ENCODE assay signal across 26 cellular contexts in genomic region chr17:16870253-16871245, GRCh38.
"Had no signal": no experiment of that assay in that cellular context is flagged by ENCODE, and none has a peak within 500 bp of the region (broad histone marks: within the 10 kb centered on the region; RNA-seq: fewer than 3 reads in every experiment).

No MANE protein-coding gene starts in this region.

- H3K9me3 ChIP-seq: body of pancreas, mucosa of descending colon, thyroid gland, uterus had no signal

- H3K9me3 Mint-ChIP-seq: activated CD4-positive, alpha-beta memory T cell treated with anti-CD3 and anti-CD28 coated beads, Interleukin-2, amount 10 ng/mL, durations not matched to agents 7 days and 5 days; activated naive CD8-positive, alpha-beta T cell treated with anti-CD3 and anti-CD28 coated beads, Interleukin-2, amount 10 ng/mL, durations not matched to agents 7 days and 5 days; activated T-cell treated with anti-CD3 and anti-CD28 coated beads, Interleukin-2, amount 50 U/mL, for 72 hours; stimulated activated effector memory CD8-positive, alpha-beta T cell treated with anti-CD3 and anti-CD28 coated beads, Interleukin-12 subunit alpha, Interleukin-12 subunit beta, amount 100 ng/mL, for 72 hours; T-cell had no signal

- DNase-seq: activated CD4-positive, alpha-beta memory T cell treated with anti-CD3 and anti-CD28 coated beads, Interleukin-2, amount 10 ng/mL, durations not matched to agents 7 days and 5 days; activated CD4-positive, alpha-beta T cell treated with anti-CD3 and anti-CD28 coated beads for 48 hours; activated CD4-positive, CD25-positive, alpha-beta regulatory T cell; activated gamma-delta T cell treated with Interleukin-2 at 50 U/mL for 16 hours; activated naive CD8-positive, alpha-beta T cell treated with anti-CD3 and anti-CD28 coated beads, Interleukin-2, amount 10 ng/mL, durations not matched to agents 7 days and 5 days; activated T-cell treated with anti-CD3 and anti-CD28 coated beads, Interleukin-2, amount 50 U/mL, for 72 hours; amygdala; body of pancreas; caudate nucleus; foreskin keratinocyte; glutamatergic neuron; hippocampal formation; mammary epithelial cell; naive B cell; stimulated activated CD4-positive, alpha-beta T cell treated with anti-CD3 and anti-CD28 coated beads, Interleukin-4, amount 100 ng/mL, for 24 hours; T-helper 9 cell; thyroid gland had no signal

- H2AFZ ChIP-seq: parathyroid adenoma had no signal

- H3K4me3 ChIP-seq: body of pancreas, dorsolateral prefrontal cortex, mucosa of descending colon, smooth muscle cell, thyroid gland, uterus had no signal

- H3K27ac Mint-ChIP-seq: activated CD4-positive, alpha-beta memory T cell treated with anti-CD3 and anti-CD28 coated beads, Interleukin-2, amount 10 ng/mL, durations not matched to agents 7 days and 5 days; activated naive CD8-positive, alpha-beta T cell treated with anti-CD3 and anti-CD28 coated beads, Interleukin-2, amount 10 ng/mL, durations not matched to agents 7 days and 5 days; activated T-cell treated with anti-CD3 and anti-CD28 coated beads, Interleukin-2, amount 50 U/mL, for 72 hours; stimulated activated effector memory CD8-positive, alpha-beta T cell treated with anti-CD3 and anti-CD28 coated beads, Interleukin-12 subunit alpha, Interleukin-12 subunit beta, amount 100 ng/mL, for 72 hours; T-cell had no signal

- ATAC-seq: activated T-cell treated with anti-CD3 and anti-CD28 coated beads, Interleukin-2, amount 50 U/mL, for 72 hours; body of pancreas; foreskin keratinocyte; mucosa of descending colon; sciatic nerve; SK-N-SH treated with all-trans-retinoic acid at 6 μM for 48 hours; stimulated activated effector memory CD8-positive, alpha-beta T cell treated with anti-CD3 and anti-CD28 coated beads, Interleukin-12 subunit alpha, Interleukin-12 subunit beta, amount 100 ng/mL, for 72 hours; T-cell had no signal

- H3K27me3 ChIP-seq: body of pancreas, dorsolateral prefrontal cortex, foreskin keratinocyte, thyroid gland, uterus had no signal

- H3K4me1 ChIP-seq: body of pancreas, foreskin keratinocyte, parathyroid adenoma, uterus had no signal

- H3K4me2 ChIP-seq: smooth muscle cell had no signal

- H3K79me2 ChIP-seq: parathyroid adenoma had no signal

- H3K9ac ChIP-seq: parathyroid adenoma had no signal

- H3K36me3 ChIP-seq: thyroid gland, uterus had no signal

- H3K4me3 Mint-ChIP-seq: activated CD4-positive, alpha-beta memory T cell treated with anti-CD3 and anti-CD28 coated beads, Interleukin-2, amount 10 ng/mL, durations not matched to agents 7 days and 5 days; activated naive CD8-positive, alpha-beta T cell treated with anti-CD3 and anti-CD28 coated beads, Interleukin-2, amount 10 ng/mL, durations not matched to agents 7 days and 5 days; activated T-cell treated with anti-CD3 and anti-CD28 coated beads, Interleukin-2, amount 50 U/mL, for 72 hours; stimulated activated effector memory CD8-positive, alpha-beta T cell treated with anti-CD3 and anti-CD28 coated beads, Interleukin-12 subunit alpha, Interleukin-12 subunit beta, amount 100 ng/mL, for 72 hours; T-cell had no signal

- H3K27ac ChIP-seq: body of pancreas, dorsolateral prefrontal cortex, foreskin keratinocyte, parathyroid adenoma, thyroid gland, uterus had no signal

- H3K36me3 Mint-ChIP-seq: activated naive CD8-positive, alpha-beta T cell treated with anti-CD3 and anti-CD28 coated beads, Interleukin-2, amount 10 ng/mL, durations not matched to agents 7 days and 5 days; naive B cell; stimulated activated effector memory CD8-positive, alpha-beta T cell treated with anti-CD3 and anti-CD28 coated beads, Interleukin-12 subunit alpha, Interleukin-12 subunit beta, amount 100 ng/mL, for 72 hours; T-cell had no signal

- H3K4me1 Mint-ChIP-seq: activated CD4-positive, alpha-beta memory T cell treated with anti-CD3 and anti-CD28 coated beads, Interleukin-2, amount 10 ng/mL, durations not matched to agents 7 days and 5 days; activated naive CD8-positive, alpha-beta T cell treated with anti-CD3 and anti-CD28 coated beads, Interleukin-2, amount 10 ng/mL, durations not matched to agents 7 days and 5 days; stimulated activated effector memory CD8-positive, alpha-beta T cell treated with anti-CD3 and anti-CD28 coated beads, Interleukin-12 subunit alpha, Interleukin-12 subunit beta, amount 100 ng/mL, for 72 hours; T-cell had no signal

- H3K27me3 Mint-ChIP-seq: activated CD4-positive, alpha-beta memory T cell treated with anti-CD3 and anti-CD28 coated beads, Interleukin-2, amount 10 ng/mL, durations not matched to agents 7 days and 5 days; activated naive CD8-positive, alpha-beta T cell treated with anti-CD3 and anti-CD28 coated beads, Interleukin-2, amount 10 ng/mL, durations not matched to agents 7 days and 5 days; naive B cell; T-cell had no signal
